ENCODE assay signal across 1 cellular context in the genomic region with DNA sequence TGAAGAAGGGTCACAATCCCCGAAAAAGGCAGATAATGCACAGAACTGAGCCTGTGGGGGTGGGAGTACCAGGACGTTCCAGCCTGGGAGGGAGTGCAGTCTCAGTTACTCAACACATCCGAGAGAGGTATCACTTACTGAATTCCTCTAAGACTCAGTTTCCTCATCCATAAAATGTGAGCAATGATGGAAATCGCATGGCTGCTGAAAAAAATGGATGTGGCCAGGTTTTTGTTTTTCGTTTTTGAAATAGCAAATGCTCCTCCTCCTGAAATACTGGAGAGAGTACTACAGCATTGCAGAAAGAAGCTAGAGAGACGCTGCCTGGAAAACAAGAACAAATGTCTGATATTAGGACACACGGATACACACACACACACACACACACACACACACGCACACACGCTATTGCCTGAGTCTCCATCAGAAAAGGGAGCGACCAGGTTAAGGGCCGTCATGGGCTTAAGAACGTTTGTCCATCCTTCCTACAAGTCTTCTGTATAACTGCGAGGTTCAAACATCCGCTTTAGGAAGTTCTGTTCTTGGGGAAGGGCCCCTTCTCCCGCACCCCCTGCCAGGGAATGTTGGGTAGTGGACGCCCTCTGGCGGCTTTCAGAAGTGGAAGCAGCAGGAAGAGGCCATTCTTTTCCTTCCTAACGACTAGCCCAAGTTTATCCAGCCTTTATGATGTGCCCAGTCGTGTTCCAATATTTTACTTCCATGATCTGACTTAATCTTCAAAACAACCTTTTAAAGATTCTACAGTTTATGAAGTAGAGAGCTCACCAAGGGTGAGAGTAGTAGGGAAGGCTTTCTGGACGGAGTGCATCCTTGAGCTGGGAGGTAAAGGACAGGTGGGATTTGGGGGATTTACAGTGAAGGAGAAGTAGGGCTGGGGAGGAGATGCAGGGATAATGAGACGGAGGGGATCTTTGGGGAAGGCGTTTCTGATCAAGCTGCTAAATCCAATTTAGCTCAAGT.
TF ChIP-seq lines count a peak whose summit lies in the region.

No MANE protein-coding gene starts in this region.

TF ChIP-seq in GM23338, 12 proteins besides CTCF, POLR2A, EP300 and RAD21 (continued from another document):
- TF ChIP-seq, protein P1, sequence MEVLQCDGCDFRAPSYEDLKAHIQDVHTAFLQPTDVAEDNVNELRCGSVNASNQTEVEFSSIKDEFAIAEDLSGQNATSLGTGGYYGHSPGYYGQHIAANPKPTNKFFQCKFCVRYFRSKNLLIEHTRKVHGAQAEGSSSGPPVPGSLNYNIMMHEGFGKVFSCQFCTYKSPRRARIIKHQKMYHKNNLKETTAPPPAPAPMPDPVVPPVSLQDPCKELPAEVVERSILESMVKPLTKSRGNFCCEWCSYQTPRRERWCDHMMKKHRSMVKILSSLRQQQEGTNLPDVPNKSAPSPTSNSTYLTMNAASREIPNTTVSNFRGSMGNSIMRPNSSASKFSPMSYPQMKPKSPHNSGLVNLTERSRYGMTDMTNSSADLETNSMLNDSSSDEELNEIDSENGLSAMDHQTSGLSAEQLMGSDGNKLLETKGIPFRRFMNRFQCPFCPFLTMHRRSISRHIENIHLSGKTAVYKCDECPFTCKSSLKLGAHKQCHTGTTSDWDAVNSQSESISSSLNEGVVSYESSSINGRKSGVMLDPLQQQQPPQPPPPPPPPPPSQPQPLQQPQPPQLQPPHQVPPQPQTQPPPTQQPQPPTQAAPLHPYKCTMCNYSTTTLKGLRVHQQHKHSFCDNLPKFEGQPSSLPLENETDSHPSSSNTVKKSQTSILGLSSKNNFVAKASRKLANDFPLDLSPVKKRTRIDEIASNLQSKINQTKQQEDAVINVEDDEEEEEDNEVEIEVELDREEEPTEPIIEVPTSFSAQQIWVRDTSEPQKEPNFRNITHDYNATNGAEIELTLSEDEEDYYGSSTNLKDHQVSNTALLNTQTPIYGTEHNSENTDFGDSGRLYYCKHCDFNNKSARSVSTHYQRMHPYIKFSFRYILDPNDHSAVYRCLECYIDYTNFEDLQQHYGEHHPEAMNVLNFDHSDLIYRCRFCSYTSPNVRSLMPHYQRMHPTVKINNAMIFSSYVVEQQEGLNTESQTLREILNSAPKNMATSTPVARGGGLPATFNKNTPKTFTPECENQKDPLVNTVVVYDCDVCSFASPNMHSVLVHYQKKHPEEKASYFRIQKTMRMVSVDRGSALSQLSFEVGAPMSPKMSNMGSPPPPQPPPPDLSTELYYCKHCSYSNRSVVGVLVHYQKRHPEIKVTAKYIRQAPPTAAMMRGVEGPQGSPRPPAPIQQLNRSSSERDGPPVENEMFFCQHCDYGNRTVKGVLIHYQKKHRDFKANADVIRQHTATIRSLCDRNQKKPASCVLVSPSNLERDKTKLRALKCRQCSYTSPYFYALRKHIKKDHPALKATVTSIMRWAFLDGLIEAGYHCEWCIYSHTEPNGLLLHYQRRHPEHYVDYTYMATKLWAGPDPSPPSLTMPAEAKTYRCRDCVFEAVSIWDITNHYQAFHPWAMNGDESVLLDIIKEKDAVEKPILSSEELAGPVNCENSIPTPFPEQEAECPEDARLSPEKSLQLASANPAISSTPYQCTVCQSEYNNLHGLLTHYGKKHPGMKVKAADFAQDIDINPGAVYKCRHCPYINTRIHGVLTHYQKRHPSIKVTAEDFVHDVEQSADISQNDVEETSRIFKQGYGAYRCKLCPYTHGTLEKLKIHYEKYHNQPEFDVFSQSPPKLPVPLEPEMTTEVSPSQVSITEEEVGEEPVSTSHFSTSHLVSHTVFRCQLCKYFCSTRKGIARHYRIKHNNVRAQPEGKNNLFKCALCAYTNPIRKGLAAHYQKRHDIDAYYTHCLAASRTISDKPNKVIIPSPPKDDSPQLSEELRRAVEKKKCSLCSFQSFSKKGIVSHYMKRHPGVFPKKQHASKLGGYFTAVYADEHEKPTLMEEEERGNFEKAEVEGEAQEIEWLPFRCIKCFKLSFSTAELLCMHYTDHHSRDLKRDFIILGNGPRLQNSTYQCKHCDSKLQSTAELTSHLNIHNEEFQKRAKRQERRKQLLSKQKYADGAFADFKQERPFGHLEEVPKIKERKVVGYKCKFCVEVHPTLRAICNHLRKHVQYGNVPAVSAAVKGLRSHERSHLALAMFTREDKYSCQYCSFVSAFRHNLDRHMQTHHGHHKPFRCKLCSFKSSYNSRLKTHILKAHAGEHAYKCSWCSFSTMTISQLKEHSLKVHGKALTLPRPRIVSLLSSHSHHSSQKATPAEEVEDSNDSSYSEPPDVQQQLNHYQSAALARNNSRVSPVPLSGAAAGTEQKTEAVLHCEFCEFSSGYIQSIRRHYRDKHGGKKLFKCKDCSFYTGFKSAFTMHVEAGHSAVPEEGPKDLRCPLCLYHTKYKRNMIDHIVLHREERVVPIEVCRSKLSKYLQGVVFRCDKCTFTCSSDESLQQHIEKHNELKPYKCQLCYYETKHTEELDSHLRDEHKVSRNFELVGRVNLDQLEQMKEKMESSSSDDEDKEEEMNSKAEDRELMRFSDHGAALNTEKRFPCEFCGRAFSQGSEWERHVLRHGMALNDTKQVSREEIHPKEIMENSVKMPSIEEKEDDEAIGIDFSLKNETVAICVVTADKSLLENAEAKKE (CRISPR knock-in tag; IDR thresholded peaks at IDR 0.05) = no peak
